12 cellular contexts compared by ENCODE assay signal in the genomic region with DNA sequence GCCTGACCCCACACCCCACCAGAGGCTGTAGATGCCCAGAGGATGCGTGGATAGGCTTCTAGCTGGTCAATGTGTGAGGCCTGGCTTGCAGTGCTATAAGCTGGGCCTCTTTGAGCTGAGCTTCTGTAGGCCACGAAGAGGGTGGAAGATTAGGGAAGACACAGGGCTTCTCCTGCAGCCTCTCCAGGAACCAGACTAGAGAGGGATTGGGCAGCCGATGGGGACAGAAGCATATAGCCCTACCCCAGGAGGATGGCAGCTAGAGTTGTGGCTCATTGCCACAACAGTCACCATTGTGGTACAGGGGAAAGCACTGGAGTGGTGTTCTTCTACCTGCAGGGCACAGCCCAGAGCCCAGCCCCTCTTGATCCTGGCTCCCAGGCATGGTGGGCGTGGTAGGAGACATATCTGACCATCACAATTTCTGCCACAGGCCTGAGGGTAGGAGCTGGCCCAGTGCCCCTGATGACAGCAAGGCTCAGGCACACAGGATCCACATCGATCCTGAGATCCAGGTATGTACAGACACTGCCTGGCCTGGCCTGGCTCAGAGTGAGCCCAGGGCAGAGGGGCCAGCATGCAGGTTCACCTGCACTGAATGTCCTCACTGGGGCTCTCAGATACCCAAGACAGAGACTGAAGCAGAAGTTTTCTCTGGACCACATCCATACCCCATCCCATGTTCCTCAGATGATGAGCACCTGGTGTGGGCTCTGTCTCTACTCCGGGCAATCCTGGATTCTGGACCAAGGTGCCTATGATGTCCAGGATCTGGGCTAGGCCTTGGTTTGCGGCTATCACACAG. TPM values are rescaled to one million over a fixed set of nuclear protein-coding genes. Genes with fewer than 3 reads are reported as not detected.
DNase-seq lines count a peak whose midpoint lies in the region; ATAC-seq and TF ChIP-seq lines count a peak whose summit lies in the region.
"Had no signal": no experiment of that assay in that cellular context is flagged by ENCODE, and none has a peak within 500 bp of the region (broad histone marks: within the 10 kb centered on the region; RNA-seq: fewer than 3 reads in every experiment).

No MANE protein-coding gene starts in this region.

- H3K18ac ChIP-seq in IMR-90 (ENCODE audit: low read depth, low read length): peak overlapping the region; percentile 2; the same call in 1 of the 2 replicates

- H2BK5ac ChIP-seq in IMR-90 (ENCODE audit: low read depth, low read length, poor library complexity, severe bottlenecking): peak overlapping the region; percentile 41

- no peak for TF ChIP-seq RAD21 in IMR-90 (IDR thresholded peaks at IDR 0.05; ENCODE audit: low read length)

- CTCF ChIA-PET in IMR-90 (lab: Yijun Ruan, JAX): interaction anchor here (3.3 kb wide), 1 partner anchor 29 kb away, joined by 18 read pairs; no protein-coding TSS in a partner anchor

- H3K4me1 ChIP-seq in IMR-90 (ENCODE audit: control insufficient read depth, insufficient read depth, low read length): peaks cover 65% of the 10 kb centered on the region
- peaks cover 25 to 35% of the 10 kb centered on the region in 2 donors for H3K4me1 ChIP-seq in breast epithelium
- peaks cover 25% of the 10 kb centered on the region for H3K4me1 ChIP-seq in lower lobe of right lung
- H3K4me1 ChIP-seq in smooth muscle cell (ENCODE audit: low read depth): peaks cover 20% of the 10 kb centered on the region

- H3F3A ChIP-seq in smooth muscle cell (ENCODE audit: low read depth): peaks cover 6% of the 10 kb centered on the region

- H3K4me3 Mint-ChIP-seq in activated T-helper 1 cell treated with anti-CD3 and anti-CD28 coated beads, Interleukin-12 subunit alpha, Interleukin-12 subunit beta, Interleukin-2, Interleukin-4 antibody, amounts not matched to agents 30 ng/mL and 10 ng/mL and 1 ng/mL, durations not matched to agents 14 hours and 24 hours and 36 hours: no peak overlapping the region
- H3K4me3 Mint-ChIP-seq: central memory CD8-positive, alpha-beta T cell; stimulated activated naive CD8-positive, alpha-beta T cell treated with anti-CD3 and anti-CD28 coated beads, Interleukin-15, amount 100 ng/mL, for 72 hours; T-helper 2 cell treated with Interferon-gamma antibody and Interleukin-4, amounts not matched to agents 5 μg/mL and 100 μg/mL, for 36 hours had no signal

- POLR2A ChIA-PET in IMR-90 (lab: Charles Lee; ENCODE audit: unreplicated experiment): interaction anchor here (0.5 to 1.1 kb wide), 2 partner anchors 21 to 50 kb away, joined by 3 to 10 read pairs; no protein-coding TSS in a partner anchor

- no peak overlapping the region for H3K27ac Mint-ChIP-seq in activated T-helper 1 cell treated with anti-CD3 and anti-CD28 coated beads, Interleukin-12 subunit alpha, Interleukin-12 subunit beta, Interleukin-2, Interleukin-4 antibody, amounts not matched to agents 30 ng/mL and 10 ng/mL and 1 ng/mL, durations not matched to agents 14 hours and 24 hours and 36 hours
- H3K27ac Mint-ChIP-seq: stimulated activated naive CD8-positive, alpha-beta T cell treated with anti-CD3 and anti-CD28 coated beads, Interleukin-15, amount 100 ng/mL, for 72 hours; T-helper 2 cell treated with Interferon-gamma antibody and Interleukin-4, amounts not matched to agents 5 μg/mL and 100 μg/mL, for 36 hours had no signal

- no peak overlapping the region for H2BK20ac ChIP-seq in IMR-90 (ENCODE audit: low read depth, low read length)

- peak overlapping the region; percentile 2 for H2AK9ac ChIP-seq in IMR-90 (replicated peaks; ENCODE audit: low read depth, low read length, poor library complexity)

- dilution Hi-C loops in IMR-90 (cut with HindIII; ENCODE audit: low sequenced_read_pairs, unreplicated experiment): no loop called here

- DNase-seq in IMR-90: no peak
- DNase-seq in breast epithelium (ENCODE audit: low spot score in 2 of 2): peak in 1 of 2 donors; percentile 53
- no peak for DNase-seq in lower lobe of right lung
- DNase-seq in smooth muscle cell (lab: John Stamatoyannopoulos, UW; ENCODE audit: unreplicated experiment): no peak
- DNase-seq in activated T-helper 1 cell treated with anti-CD3 and anti-CD28 coated beads, Interleukin-12 subunit alpha, Interleukin-12 subunit beta, Interleukin-2, Interleukin-4 antibody, amounts not matched to agents 30 ng/mL and 10 ng/mL and 1 ng/mL, durations not matched to agents 14 hours and 24 hours and 36 hours (ENCODE audit: low spot score): no peak
- DNase-seq in NCI-H2029 treated with DMSO at 0.1 percent for 48 hours (lab: John Stamatoyannopoulos, UW): no peak
- no peak for DNase-seq in activated CD4-positive, CD25-positive, alpha-beta regulatory T cell (lab: John Stamatoyannopoulos, UW)
- DNase-seq: NCI-H1436 had no signal

- peak overlapping the region; percentile 36 for H3K4ac ChIP-seq in IMR-90 (ENCODE audit: low read depth, low read length)

- H3K9me3 ChIP-seq in IMR-90 (ENCODE audit: control insufficient read depth, insufficient read depth, low read length) (no peaks in the 10 kb centered on the region), breast epithelium (no peaks in the 10 kb centered on the region), lower lobe of right lung (no peaks in the 10 kb centered on the region), smooth muscle cell (replicated peaks; ENCODE audit: low read depth) (no peaks in the 10 kb centered on the region)

- H3K36me3 ChIP-seq in IMR-90 (ENCODE audit: control insufficient read depth, insufficient read depth, low read length): peaks cover 59% of the 10 kb centered on the region
- H3K36me3 ChIP-seq in breast epithelium: no peaks in the 10 kb centered on the region
- no peaks in the 10 kb centered on the region for H3K36me3 ChIP-seq in lower lobe of right lung
- no peaks in the 10 kb centered on the region for H3K36me3 ChIP-seq in smooth muscle cell (ENCODE audit: low read depth)

- H3K56ac ChIP-seq in IMR-90 (ENCODE audit: extremely low read depth, insufficient read depth, low read length): no peak overlapping the region

- H3K27me3 ChIP-seq in IMR-90 (ENCODE audit: control insufficient read depth, insufficient read depth, low read length): no peaks in the 10 kb centered on the region
- no peaks in the 10 kb centered on the region for H3K27me3 ChIP-seq in breast epithelium
- no peaks in the 10 kb centered on the region for H3K27me3 ChIP-seq in lower lobe of right lung (ENCODE audit: low read depth)
- H3K27me3 ChIP-seq in smooth muscle cell (ENCODE audit: low read depth): no peaks in the 10 kb centered on the region

- H3K9ac ChIP-seq in IMR-90 (ENCODE audit: low read depth, low read length): no peak overlapping the region
- H3K9ac ChIP-seq in smooth muscle cell (ENCODE audit: low read depth): peak overlapping the region; percentile 65

- H3K4me3 ChIP-seq in IMR-90 (ENCODE audit: insufficient read depth, low read depth, low read length) (no peak overlapping the region), breast epithelium (peak overlapping the region in 1 of 3 donors; percentile 1), lower lobe of right lung (no peak overlapping the region), smooth muscle cell (no peak overlapping the region)

- peak overlapping the region; percentile 59 for H4K91ac ChIP-seq in IMR-90 (ENCODE audit: insufficient read depth, low read depth, low read length)

- in situ Hi-C loops in IMR-90 (cut with MboI; ENCODE audit: low sequenced_read_pairs): no loop called here

- BruUV-seq in IMR-90 (replicated peaks; lab: Mats Ljungman, UMichigan): no TSS peak

- H3K23ac ChIP-seq in IMR-90 (ENCODE audit: low read depth, low read length): no peak overlapping the region

- peak overlapping the region; percentile 45; the same call in 1 of the 2 replicates for H2BK120ac ChIP-seq in IMR-90 (ENCODE audit: low read depth, low read length)

- TF ChIP-seq POLR2A in IMR-90 (IDR thresholded peaks at IDR 0.05; ENCODE audit: low read depth, low read length) (peak; percentile 43), breast epithelium (IDR thresholded peaks at IDR 0.05) (no peak)

- peaks cover 19% of the 10 kb centered on the region for H4K20me1 ChIP-seq in IMR-90 (ENCODE audit: insufficient read depth, low read length)
- H4K20me1 ChIP-seq in smooth muscle cell (ENCODE audit: low read depth): peaks cover 79% of the 10 kb centered on the region

- H2AK5ac ChIP-seq in IMR-90 (ENCODE audit: low read depth, low read length): peak overlapping the region; percentile 3

- H3K4me2 ChIP-seq in IMR-90 (ENCODE audit: low read depth, low read length): no peak overlapping the region
- peak overlapping the region; percentile 18 for H3K4me2 ChIP-seq in smooth muscle cell

- peaks cover 28 to 86% of the 10 kb centered on the region in 2 experiments for H3K79me1 ChIP-seq in IMR-90 (ENCODE audit: low read depth in 1 of 2, low read length in 2 of 2)

- no peak for TF ChIP-seq CTCF in IMR-90 (conservative IDR thresholded peaks at IDR 0.05; ENCODE audit: low read depth, low read length)
- no peak for TF ChIP-seq CTCF in breast epithelium (IDR thresholded peaks at IDR 0.05)
- no peak for TF ChIP-seq CTCF in lower lobe of right lung (IDR thresholded peaks at IDR 0.05)
- no peak for TF ChIP-seq CTCF in smooth muscle cell (IDR thresholded peaks at IDR 0.05; ENCODE audit: borderline replicate concordance, insufficient read depth, poor library complexity, severe bottlenecking)

- peak overlapping the region; percentile 8 for H3K27ac ChIP-seq in IMR-90 (ENCODE audit: insufficient read depth, low read length)
- H3K27ac ChIP-seq in breast epithelium: peak overlapping the region; percentile 90 to 95
- peak overlapping the region; percentile 74 for H3K27ac ChIP-seq in lower lobe of right lung
- peak overlapping the region; percentile 94 for H3K27ac ChIP-seq in smooth muscle cell (ENCODE audit: low read depth)

- H3K79me2 ChIP-seq in smooth muscle cell (ENCODE audit: low read depth): peaks cover 8% of the 10 kb centered on the region

- peaks cover 2% of the 10 kb centered on the region for H3K27me3 Mint-ChIP-seq in activated T-helper 1 cell treated with anti-CD3 and anti-CD28 coated beads, Interleukin-12 subunit alpha, Interleukin-12 subunit beta, Interleukin-2, Interleukin-4 antibody, amounts not matched to agents 30 ng/mL and 10 ng/mL and 1 ng/mL, durations not matched to agents 14 hours and 24 hours and 36 hours (ENCODE audit: insufficient read depth)
- H3K27me3 Mint-ChIP-seq: central memory CD8-positive, alpha-beta T cell; stimulated activated naive CD8-positive, alpha-beta T cell treated with anti-CD3 and anti-CD28 coated beads, Interleukin-15, amount 100 ng/mL, for 72 hours had no signal

- H3K9me1 ChIP-seq in IMR-90 (ENCODE audit: insufficient read depth, low read length): peaks cover 84% of the 10 kb centered on the region

- intact Hi-C loops in IMR-90 (cut with micrococcal nuclease): no loop called here
- intact Hi-C loops in breast epithelium (cut with DNase I; ENCODE audit: low total_unique reads): no loop called here
- intact Hi-C loops in lower lobe of right lung (cut with DNase I): no loop called here
- intact Hi-C loops in activated T-helper 1 cell treated with anti-CD3 and anti-CD28 coated beads, Interleukin-12 subunit alpha, Interleukin-12 subunit beta, Interleukin-2, Interleukin-4 antibody, amounts not matched to agents 30 ng/mL and 10 ng/mL and 1 ng/mL, durations not matched to agents 14 hours and 24 hours and 36 hours (cut with micrococcal nuclease): no loop called here

- no peak for ATAC-seq in IMR-90 (ENCODE audit: low read depth)
- no peak for ATAC-seq in lower lobe of right lung
- no peak for ATAC-seq in activated CD4-positive, CD25-positive, alpha-beta regulatory T cell treated with anti-CD3 and anti-CD28 coated beads, Interleukin-2, amount 50 U/mL, for 24 hours
- ATAC-seq: stimulated activated naive CD8-positive, alpha-beta T cell treated with anti-CD3 and anti-CD28 coated beads, Interleukin-15, amount 100 ng/mL, for 72 hours had no signal

- WGBS in IMR-90 (ENCODE audit: extremely low coverage in 2 of 2, insufficient read length in 1 of 2), 2 experiments: 100% methylated on average over 3 of the region's 7 CpGs; no CpG with 5 or more reads in 1 of the 2 experiments
- 73% methylated on average over 7 of the region's 7 CpGs for WGBS in smooth muscle cell (ENCODE audit: low lambda C conversion rate)

- H2AFZ ChIP-seq in IMR-90 (replicated peaks; ENCODE audit: low read length, poor library complexity) (no peak overlapping the region), smooth muscle cell (ENCODE audit: low read depth) (no peak overlapping the region)

- H3K4me1 Mint-ChIP-seq in activated T-helper 1 cell treated with anti-CD3 and anti-CD28 coated beads, Interleukin-12 subunit alpha, Interleukin-12 subunit beta, Interleukin-2, Interleukin-4 antibody, amounts not matched to agents 30 ng/mL and 10 ng/mL and 1 ng/mL, durations not matched to agents 14 hours and 24 hours and 36 hours (ENCODE audit: low read depth): peaks cover 26% of the 10 kb centered on the region

- H3K9me3 Mint-ChIP-seq in activated T-helper 1 cell treated with anti-CD3 and anti-CD28 coated beads, Interleukin-12 subunit alpha, Interleukin-12 subunit beta, Interleukin-2, Interleukin-4 antibody, amounts not matched to agents 30 ng/mL and 10 ng/mL and 1 ng/mL, durations not matched to agents 14 hours and 24 hours and 36 hours: no peaks in the 10 kb centered on the region
- H3K9me3 Mint-ChIP-seq: central memory CD8-positive, alpha-beta T cell; stimulated activated naive CD8-positive, alpha-beta T cell treated with anti-CD3 and anti-CD28 coated beads, Interleukin-15, amount 100 ng/mL, for 72 hours; T-helper 2 cell treated with Interferon-gamma antibody and Interleukin-4, amounts not matched to agents 5 μg/mL and 100 μg/mL, for 36 hours had no signal

- H4K8ac ChIP-seq in IMR-90 (ENCODE audit: low read depth in 2 of 2, low read length in 2 of 2): peak overlapping the region in 1 of 2 experiments; percentile 41; a peak in 2 of 4 replicates

- H3K14ac ChIP-seq in IMR-90 (replicated peaks; ENCODE audit: low read depth, low read length): peak overlapping the region; percentile 21; the same call in 1 of the 2 replicates

- H3K36me3 Mint-ChIP-seq in activated T-helper 1 cell treated with anti-CD3 and anti-CD28 coated beads, Interleukin-12 subunit alpha, Interleukin-12 subunit beta, Interleukin-2, Interleukin-4 antibody, amounts not matched to agents 30 ng/mL and 10 ng/mL and 1 ng/mL, durations not matched to agents 14 hours and 24 hours and 36 hours (ENCODE audit: low read depth): no peaks in the 10 kb centered on the region

- H4K5ac ChIP-seq in IMR-90 (ENCODE audit: low read depth, low read length): no peak overlapping the region

- 0 out of 3 replicates have a peak overlapping the region, but pooled peaks have one; percentile 6 for H2BK15ac ChIP-seq in IMR-90 (ENCODE audit: low read depth, low read length)

RNA-seq across cellular contexts. Expression of a gene that starts 8.7 kb away (rescaled TPM):
- total RNA-seq in IMR-90 (2012; rRNA removed): 61.1 and 97.5 TPM in 2 replicates
- 214 and 225 TPM in 2 replicates for polyA plus RNA-seq in IMR-90 (2012; rRNA removed)
- 62.0 and 132 TPM in 2 replicates for polyA plus RNA-seq in IMR-90 (2012; cell fraction: cytosol; rRNA removed)
- polyA plus RNA-seq in IMR-90 (2012; cell fraction: nucleus; rRNA removed; ENCODE audit: low replicate concordance): 199 and 416 TPM in 2 replicates
- total RNA-seq in breast epithelium: 100 to 1,000 TPM in 1 of 3 donors, 10 to 100 TPM in 1, 1 to 10 TPM in 1; 9.0 to 102 (median 71.4) TPM
- total RNA-seq in lower lobe of right lung: 6.7 TPM
- 77.4 and 93.8 TPM in 2 replicates for total RNA-seq in smooth muscle cell
- polyA plus RNA-seq in smooth muscle cell: 275 and 338 TPM in 2 replicates
- 1.4 and 2.0 TPM in 2 replicates for total RNA-seq in activated T-helper 1 cell treated with anti-CD3 and anti-CD28 coated beads, Interleukin-12 subunit alpha, Interleukin-12 subunit beta, Interleukin-2, Interleukin-4 antibody, amounts not matched to agents 30 ng/mL and 10 ng/mL and 1 ng/mL, durations not matched to agents 14 hours and 24 hours and 36 hours

RNA-seq across cellular contexts. Expression of a gene that starts 28.0 kb away (rescaled TPM):
- 2.8 and 3.2 TPM in 2 replicates for total RNA-seq in IMR-90 (2012; rRNA removed)
- polyA plus RNA-seq in IMR-90 (2012; rRNA removed): 2.5 and 2.6 TPM in 2 replicates
- polyA plus RNA-seq in IMR-90 (2012; cell fraction: cytosol; rRNA removed): 1.2 and 2.1 TPM in 2 replicates
- 7.0 and 12.7 TPM in 2 replicates for polyA plus RNA-seq in IMR-90 (2012; cell fraction: nucleus; rRNA removed; ENCODE audit: low replicate concordance)
- total RNA-seq in breast epithelium: 1 to 10 TPM; 1.3 to 4.5 (median 2.3) TPM
- 8.5 TPM for total RNA-seq in lower lobe of right lung
- total RNA-seq in smooth muscle cell: 0.45 and 3.8 TPM in 2 replicates
- 1.3 and 3.1 TPM in 2 replicates for polyA plus RNA-seq in smooth muscle cell
- 1.6 and 2.6 TPM in 2 replicates for total RNA-seq in activated T-helper 1 cell treated with anti-CD3 and anti-CD28 coated beads, Interleukin-12 subunit alpha, Interleukin-12 subunit beta, Interleukin-2, Interleukin-4 antibody, amounts not matched to agents 30 ng/mL and 10 ng/mL and 1 ng/mL, durations not matched to agents 14 hours and 24 hours and 36 hours

RNA-seq across cellular contexts. Expression of a gene that starts 38.6 kb away (rescaled TPM):
- total RNA-seq in IMR-90 (2012; rRNA removed) (190 and 225 TPM in 2 replicates), breast epithelium (10 to 100 TPM; 21.8 to 34.8 (median 26.2) TPM), lower lobe of right lung (75.7 TPM), smooth muscle cell (352 and 482 TPM in 2 replicates)
- polyA plus RNA-seq in IMR-90 (2012; rRNA removed) (184 and 186 TPM in 2 replicates), smooth muscle cell (500 and 707 TPM in 2 replicates)
- polyA plus RNA-seq in IMR-90 (2012; cell fraction: cytosol; rRNA removed): 144 and 191 TPM in 2 replicates
- 99.1 and 183 TPM in 2 replicates for polyA plus RNA-seq in IMR-90 (2012; cell fraction: nucleus; rRNA removed; ENCODE audit: low replicate concordance)
- total RNA-seq in activated T-helper 1 cell treated with anti-CD3 and anti-CD28 coated beads, Interleukin-12 subunit alpha, Interleukin-12 subunit beta, Interleukin-2, Interleukin-4 antibody, amounts not matched to agents 30 ng/mL and 10 ng/mL and 1 ng/mL, durations not matched to agents 14 hours and 24 hours and 36 hours: 48.7 and 49.4 TPM in 2 replicates

Comparison
In these comparisons a context has a peak if more than half of its experiments do, and no peak if none do; other contexts are left out.
1. H3K27ac ChIP-seq: peak in every context shown above with its lines; median percentile 94 in smooth muscle cell; 92 in breast epithelium; 74 in lower lobe of right lung; 8 in IMR-90.